In genomic region chr2:37231251-37232130, GRCh38 we compare ENCODE assay signal across 8 cellular contexts. TPM values are rescaled to one million over a fixed set of nuclear protein-coding genes. Genes with fewer than 3 reads are reported as not detected.
DNase-seq lines count a peak whose midpoint lies in the region; ATAC-seq and TF ChIP-seq lines count a peak whose summit lies in the region.

A gene with protein sequence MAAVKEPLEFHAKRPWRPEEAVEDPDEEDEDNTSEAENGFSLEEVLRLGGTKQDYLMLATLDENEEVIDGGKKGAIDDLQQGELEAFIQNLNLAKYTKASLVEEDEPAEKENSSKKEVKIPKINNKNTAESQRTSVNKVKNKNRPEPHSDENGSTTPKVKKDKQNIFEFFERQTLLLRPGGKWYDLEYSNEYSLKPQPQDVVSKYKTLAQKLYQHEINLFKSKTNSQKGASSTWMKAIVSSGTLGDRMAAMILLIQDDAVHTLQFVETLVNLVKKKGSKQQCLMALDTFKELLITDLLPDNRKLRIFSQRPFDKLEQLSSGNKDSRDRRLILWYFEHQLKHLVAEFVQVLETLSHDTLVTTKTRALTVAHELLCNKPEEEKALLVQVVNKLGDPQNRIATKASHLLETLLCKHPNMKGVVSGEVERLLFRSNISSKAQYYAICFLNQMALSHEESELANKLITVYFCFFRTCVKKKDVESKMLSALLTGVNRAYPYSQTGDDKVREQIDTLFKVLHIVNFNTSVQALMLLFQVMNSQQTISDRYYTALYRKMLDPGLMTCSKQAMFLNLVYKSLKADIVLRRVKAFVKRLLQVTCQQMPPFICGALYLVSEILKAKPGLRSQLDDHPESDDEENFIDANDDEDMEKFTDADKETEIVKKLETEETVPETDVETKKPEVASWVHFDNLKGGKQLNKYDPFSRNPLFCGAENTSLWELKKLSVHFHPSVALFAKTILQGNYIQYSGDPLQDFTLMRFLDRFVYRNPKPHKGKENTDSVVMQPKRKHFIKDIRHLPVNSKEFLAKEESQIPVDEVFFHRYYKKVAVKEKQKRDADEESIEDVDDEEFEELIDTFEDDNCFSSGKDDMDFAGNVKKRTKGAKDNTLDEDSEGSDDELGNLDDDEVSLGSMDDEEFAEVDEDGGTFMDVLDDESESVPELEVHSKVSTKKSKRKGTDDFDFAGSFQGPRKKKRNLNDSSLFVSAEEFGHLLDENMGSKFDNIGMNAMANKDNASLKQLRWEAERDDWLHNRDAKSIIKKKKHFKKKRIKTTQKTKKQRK (minus strand): TSS chr2:37231596. CDS start chr2:37231567, 29 bp downstream.
NDUFAF7 (plus strand) TSS chr2:37231658; CDS start chr2:37231706, 48 bp downstream.

- H3K4me3 ChIP-seq in GM12875 (ENCODE audit: low read depth, low read length) (peak within 1 kb of the TSS; percentile 72), adrenal gland (peak within 1 kb of the TSS; percentile 68 to 100 (median 87)), left ventricle myocardium inferior (peak within 1 kb of the TSS; percentile 92)

- H3K36me3 Mint-ChIP-seq in progenitor cell of endocrine pancreas (ENCODE audit: insufficient read depth) = peaks cover 13% of the 10 kb centered on the region

- peak; percentile 79 to 94 for TF ChIP-seq POLR2A in adrenal gland (IDR thresholded peaks at IDR 0.05)

- H3K4me1 ChIP-seq in adrenal gland (replicated peaks in 1 of 2) = peaks cover 16 to 52% of the 10 kb centered on the region in 2 donors
- H3K4me1 ChIP-seq in left ventricle myocardium inferior = peaks cover 64% of the 10 kb centered on the region

- H3K36me3 ChIP-seq in adrenal gland (replicated peaks in 1 of 2) (peaks cover 0 to 18% of the 10 kb centered on the region in 2 donors), left ventricle myocardium inferior (peaks cover 21% of the 10 kb centered on the region)

- H3K27me3 ChIP-seq in adrenal gland = no peaks in the 10 kb centered on the region
- H3K27me3 ChIP-seq in left ventricle myocardium inferior (ENCODE audit: low read depth) = no peaks in the 10 kb centered on the region

- no peaks in the 10 kb centered on the region for H3K9me3 Mint-ChIP-seq in progenitor cell of endocrine pancreas (ENCODE audit: low read depth)

- no peaks in the 10 kb centered on the region for H3K27me3 Mint-ChIP-seq in progenitor cell of endocrine pancreas

- TF ChIP-seq CTCF in GM12875 (IDR thresholded peaks at IDR 0.05; ENCODE audit: borderline replicate concordance, insufficient read depth, low read depth, low read length) = no peak
- no peak for TF ChIP-seq CTCF in adrenal gland (IDR thresholded peaks at IDR 0.05)
- TF ChIP-seq CTCF in left ventricle myocardium inferior (IDR thresholded peaks at IDR 0.05; ENCODE audit: borderline replicate concordance) = peak; percentile 13
- no peak for TF ChIP-seq CTCF in progenitor cell of endocrine pancreas (IDR thresholded peaks at IDR 0.05; ENCODE audit: unreplicated experiment)

- no peak within 1 kb of the TSS for H3K4me3 Mint-ChIP-seq in progenitor cell of endocrine pancreas (ENCODE audit: low read depth)

- peak within 1 kb of the TSS; percentile 94 to 98 (median 94) for H3K27ac ChIP-seq in adrenal gland
- H3K27ac ChIP-seq in left ventricle myocardium inferior (replicated peaks) = peak within 1 kb of the TSS; percentile 94

- intact Hi-C loops in adrenal gland (cut with DNase I) (no loop called here), left ventricle myocardium inferior (cut with micrococcal nuclease) (no loop called here)

- ATAC-seq in HG02759 (IDR thresholded peaks at IDR 0.05; ENCODE audit: unreplicated experiment) = peak; percentile 95

- peaks cover 7% of the 10 kb centered on the region for H3K4me1 Mint-ChIP-seq in progenitor cell of endocrine pancreas (ENCODE audit: low read depth)

- 0 to 1% (median 0%) methylated on average over 48 to 73 of the region's 73 CpGs for WGBS in adrenal gland, 4 donors

- H3K27ac Mint-ChIP-seq in progenitor cell of endocrine pancreas = no peak within 1 kb of the TSS

- DNase-seq in NCI-H128 (lab: John Stamatoyannopoulos, UW; ENCODE audit: unreplicated experiment) (peak; percentile 67), SW480 (ENCODE audit: low spot score) (peak; percentile 97), adrenal gland (peak; percentile 92 to 97 (median 95)), left ventricle myocardium inferior (peak; percentile 89), progenitor cell of endocrine pancreas (ENCODE audit: low spot score, unreplicated experiment) (peak; percentile 68), ureter (ENCODE audit: low spot score) (peak; percentile 93)

- no peaks in the 10 kb centered on the region for H3K9me3 ChIP-seq in adrenal gland (replicated peaks in 1 of 3)
- H3K9me3 ChIP-seq in left ventricle myocardium inferior (replicated peaks) = no peaks in the 10 kb centered on the region

RNA-seq across cellular contexts. Expression of the first gene that starts in this region (rescaled TPM):
- total RNA-seq in adrenal gland = 10 to 100 TPM; 27.2 to 82.4 (median 53.4) TPM
- polyA plus RNA-seq in adrenal gland = 10 to 100 TPM; 75.7 to 89.8 (median 78.8) TPM
- 25.3 TPM for total RNA-seq in left ventricle myocardium inferior
- 48.4 and 49.0 TPM in 2 replicates for total RNA-seq in progenitor cell of endocrine pancreas
- total RNA-seq in ureter = 52.0 TPM

RNA-seq across cellular contexts. Expression of gene NDUFAF7, which starts in this region (rescaled TPM):
- total RNA-seq in adrenal gland (10 to 100 TPM; 15.4 to 35.7 (median 24.0) TPM), left ventricle myocardium inferior (27.5 TPM), progenitor cell of endocrine pancreas (27.6 and 36.2 TPM in 2 replicates), ureter (18.6 TPM)
- 10 to 100 TPM; 31.9 to 42.5 (median 31.9) TPM for polyA plus RNA-seq in adrenal gland

Comparison
In these comparisons a context has a peak if more than half of its experiments do, and no peak if none do; other contexts are left out.
1. Peak in every context shown above with its lines: DNase-seq, ATAC-seq, H3K4me3 ChIP-seq and H3K27ac ChIP-seq.